Comparison of ENCODE assay signal across 8 cellular contexts in genomic region chrX:20141281-20142220, GRCh38. TPM values are rescaled to one million over a fixed set of nuclear protein-coding genes. Genes with fewer than 3 reads are reported as not detected.
DNase-seq lines count a peak whose midpoint lies in the region; ATAC-seq lines count a peak whose summit lies in the region.

Gene EIF1AX (minus strand): TSS chrX:20141838. CDS start chrX:20141640, 198 bp downstream.

- H3K4me3 Mint-ChIP-seq in effector memory CD8-positive, alpha-beta T cell, result peak within 1 kb of the TSS; percentile 84 to 87
- peak within 1 kb of the TSS; percentile 63 for H3K4me3 Mint-ChIP-seq in memory B cell

- peaks cover 38% of the 10 kb centered on the region for H3K36me3 Mint-ChIP-seq in effector memory CD8-positive, alpha-beta T cell (ENCODE audit: insufficient read depth)
- peaks cover 2% of the 10 kb centered on the region for H3K36me3 Mint-ChIP-seq in memory B cell

- H3K4me1 Mint-ChIP-seq in effector memory CD8-positive, alpha-beta T cell (ENCODE audit: low read depth in 2 of 2), result peaks cover 12 to 16% of the 10 kb centered on the region in 2 donors
- peaks cover 5% of the 10 kb centered on the region for H3K4me1 Mint-ChIP-seq in memory B cell

- peak within 1 kb of the TSS; percentile 72 to 90 for H3K27ac Mint-ChIP-seq in effector memory CD8-positive, alpha-beta T cell
- H3K27ac Mint-ChIP-seq in memory B cell, result peak within 1 kb of the TSS; percentile 88

- peak; percentile 99 for ATAC-seq in GM21360 (IDR thresholded peaks at IDR 0.05; ENCODE audit: unreplicated experiment)
- peak; percentile 95 for ATAC-seq in effector memory CD8-positive, alpha-beta T cell (replicated peaks)
- ATAC-seq in memory B cell (ENCODE audit: low read depth), result peak; percentile 96

- DNase-seq in COLO668 (lab: John Stamatoyannopoulos, UW; ENCODE audit: unreplicated experiment) (peak; percentile 96), HT1080 (ENCODE audit: low read depth) (peak; percentile 96), NOMO-1 treated with DMSO at 0.1 percent for 48 hours (lab: John Stamatoyannopoulos, UW; ENCODE audit: unreplicated experiment) (peak; percentile 99), memory B cell (ENCODE audit: low spot score in 2 of 2) (peak; percentile 93 to 98)
- DNase-seq in activated CD8-positive, alpha-beta memory T cell treated with anti-CD3 and anti-CD28 coated beads for 4 hours (ENCODE audit: low read depth in 2 of 2), result peak; percentile 91 to 97
- peak; percentile 94 to 95 (median 94) for DNase-seq in effector memory CD8-positive, alpha-beta T cell
- peak; percentile 77 for DNase-seq in stimulated activated CD8-positive, alpha-beta memory T cell treated with anti-CD3 and anti-CD28 coated beads, Interleukin-12 subunit alpha, Interleukin-12 subunit beta, amount 100 ng/mL, for 24 hours (ENCODE audit: extremely low read depth)

- no peaks in the 10 kb centered on the region for H3K9me3 Mint-ChIP-seq in effector memory CD8-positive, alpha-beta T cell
- H3K9me3 Mint-ChIP-seq in memory B cell, result no peaks in the 10 kb centered on the region

- no peaks in the 10 kb centered on the region for H3K27me3 Mint-ChIP-seq in effector memory CD8-positive, alpha-beta T cell
- H3K27me3 Mint-ChIP-seq in memory B cell, result no peaks in the 10 kb centered on the region

RNA-seq across cellular contexts. Expression of gene EIF1AX, which starts in this region (rescaled TPM):
- 47.3 and 57.4 TPM in 2 replicates for total RNA-seq in HT1080 (2014; rRNA removed; shearing (Covaris generic))
- polyA plus RNA-seq in HT1080 (2015; cell fraction: cytosol; rRNA removed), result 76.9 and 84.9 TPM in 2 replicates
- polyA plus RNA-seq in HT1080 (2015; cell fraction: nucleus; rRNA removed), result 49.5 and 49.9 TPM in 2 replicates

Comparison
In these comparisons a context has a peak if more than half of its experiments do, and no peak if none do; other contexts are left out.
1. Peak in every context shown above with its lines: DNase-seq and ATAC-seq.